ENCODE assay signal across 8 cellular contexts in the genomic region with DNA sequence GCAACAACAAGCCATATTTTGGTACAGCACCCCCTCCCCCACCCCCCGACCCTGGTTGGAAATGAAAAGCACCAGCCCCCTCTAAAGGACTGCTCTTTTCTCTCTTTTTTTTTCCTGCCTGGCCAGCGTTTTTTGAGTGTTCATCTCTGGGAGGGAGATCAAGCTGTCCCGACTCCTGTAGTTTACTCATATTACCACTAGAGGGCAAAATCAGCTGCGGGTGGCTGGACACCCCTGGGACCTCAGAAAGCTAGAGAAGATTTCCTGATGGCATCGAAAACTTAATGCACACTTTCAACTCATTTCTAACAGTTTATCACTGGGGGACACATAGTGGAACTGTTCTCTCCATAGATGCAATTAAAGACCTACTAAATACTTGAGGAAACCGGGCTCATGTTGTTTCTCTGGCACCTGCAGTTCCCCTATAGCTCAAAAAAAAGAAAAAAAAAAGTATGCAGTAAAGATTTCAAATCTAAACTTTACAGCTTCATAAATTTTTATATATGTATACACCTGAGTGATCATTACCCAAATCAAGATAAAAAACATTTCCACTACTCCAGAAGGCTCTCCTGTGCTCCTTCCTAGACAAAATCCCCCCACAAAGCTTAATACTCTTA. TPM values are rescaled to one million over a fixed set of nuclear protein-coding genes. Genes with fewer than 3 reads are reported as not detected.
DNase-seq lines count a peak whose midpoint lies in the region; ATAC-seq and TF ChIP-seq lines count a peak whose summit lies in the region.

No MANE protein-coding gene starts in this region.

- no peak overlapping the region for H3K23ac ChIP-seq in mesendoderm (ENCODE audit: low read length)

- DNase-seq in HFFc6 (peak; percentile 58), NCI-H748 (lab: John Stamatoyannopoulos, UW; ENCODE audit: unreplicated experiment) (peak; percentile 62), endodermal cell (peak; percentile 73), mesendoderm (peak; percentile 78)
- peak; percentile 61 for DNase-seq in activated CD8-positive, alpha-beta T cell treated with anti-CD3 and anti-CD28 coated beads for 36 hours
- DNase-seq in stimulated activated naive CD8-positive, alpha-beta T cell treated with anti-CD3 and anti-CD28 coated beads, Interleukin-15, amount 100 ng/mL, for 72 hours = peak; percentile 46 to 54

- H3K9ac ChIP-seq in endodermal cell (ENCODE audit: extremely low read depth, low read length, poor library complexity, severe bottlenecking) = no peak overlapping the region
- H3K9ac ChIP-seq in mesendoderm (ENCODE audit: low read length) = no peak overlapping the region

- no peaks in the 10 kb centered on the region for H3K79me2 ChIP-seq in mesendoderm (ENCODE audit: control insufficient read depth, insufficient read depth, low read length)

- no peak overlapping the region for H3K4me2 ChIP-seq in mesendoderm (ENCODE audit: low read length)

- H3K9me3 ChIP-seq in endodermal cell (ENCODE audit: control insufficient read depth, low read length) = no peaks in the 10 kb centered on the region

- no peak overlapping the region for H3K56ac ChIP-seq in mesendoderm (ENCODE audit: low read length)

- no peaks in the 10 kb centered on the region for H3K4me1 ChIP-seq in endodermal cell (ENCODE audit: control insufficient read depth, insufficient read depth, low read length)
- H3K4me1 ChIP-seq in mesendoderm (ENCODE audit: control insufficient read depth, low read depth, low read length) = no peaks in the 10 kb centered on the region

- no peak overlapping the region for H3K27ac ChIP-seq in C4-2B
- no peak overlapping the region for H3K27ac ChIP-seq in endodermal cell (ENCODE audit: low read depth, low read length)
- H3K27ac ChIP-seq in mesendoderm (ENCODE audit: low read depth, low read length) = no peak overlapping the region

- no peak overlapping the region for H2BK120ac ChIP-seq in mesendoderm (ENCODE audit: low read depth, low read length)

- H3K4me1 Mint-ChIP-seq in HFFc6 (ENCODE audit: low read depth) = peaks cover 17% of the 10 kb centered on the region
- peaks cover 3% of the 10 kb centered on the region for H3K4me1 Mint-ChIP-seq in activated CD8-positive, alpha-beta T cell treated with anti-CD3 and anti-CD28 coated beads for 36 hours (ENCODE audit: low read depth)
- peaks cover 9% of the 10 kb centered on the region for H3K4me1 Mint-ChIP-seq in endodermal cell
- peaks cover 6% of the 10 kb centered on the region for H3K4me1 Mint-ChIP-seq in stimulated activated naive CD8-positive, alpha-beta T cell treated with anti-CD3 and anti-CD28 coated beads, Interleukin-15, amount 100 ng/mL, for 72 hours

- H2BK5ac ChIP-seq in mesendoderm (ENCODE audit: low read length) = no peak overlapping the region

- no peak overlapping the region for H2AK5ac ChIP-seq in mesendoderm (ENCODE audit: low read length)

- CTCF ChIA-PET in activated CD8-positive, alpha-beta T cell treated with anti-CD3 and anti-CD28 coated beads for 36 hours (lab: Charles Lee) = interaction anchor here (0.6 to 11.3 kb wide), 67 partner anchors 11 to 902 kb away, joined by 3 to 339 read pairs (median 4); partner anchors contain the start of gene SCAND1

- no peak overlapping the region for H3K27ac Mint-ChIP-seq in HFFc6
- no peak overlapping the region for H3K27ac Mint-ChIP-seq in activated CD8-positive, alpha-beta T cell treated with anti-CD3 and anti-CD28 coated beads for 36 hours
- no peak overlapping the region for H3K27ac Mint-ChIP-seq in endodermal cell
- no peak overlapping the region for H3K27ac Mint-ChIP-seq in stimulated activated naive CD8-positive, alpha-beta T cell treated with anti-CD3 and anti-CD28 coated beads, Interleukin-15, amount 100 ng/mL, for 72 hours

- H3K4ac ChIP-seq in mesendoderm (ENCODE audit: low read depth, low read length) = no peak overlapping the region

- H3K9me3 Mint-ChIP-seq in HFFc6 (no peaks in the 10 kb centered on the region), endodermal cell (no peaks in the 10 kb centered on the region)
- H3K9me3 Mint-ChIP-seq in activated CD8-positive, alpha-beta T cell treated with anti-CD3 and anti-CD28 coated beads for 36 hours = no peaks in the 10 kb centered on the region
- no peaks in the 10 kb centered on the region for H3K9me3 Mint-ChIP-seq in stimulated activated naive CD8-positive, alpha-beta T cell treated with anti-CD3 and anti-CD28 coated beads, Interleukin-15, amount 100 ng/mL, for 72 hours

- H3K4me3 Mint-ChIP-seq in HFFc6 = no peak overlapping the region
- H3K4me3 Mint-ChIP-seq in activated CD8-positive, alpha-beta T cell treated with anti-CD3 and anti-CD28 coated beads for 36 hours = no peak overlapping the region
- H3K4me3 Mint-ChIP-seq in endodermal cell = no peak overlapping the region
- no peak overlapping the region for H3K4me3 Mint-ChIP-seq in stimulated activated naive CD8-positive, alpha-beta T cell treated with anti-CD3 and anti-CD28 coated beads, Interleukin-15, amount 100 ng/mL, for 72 hours

- H3K36me3 Mint-ChIP-seq in HFFc6 (ENCODE audit: low read depth) (no peaks in the 10 kb centered on the region), endodermal cell (ENCODE audit: low read depth) (no peaks in the 10 kb centered on the region)
- no peaks in the 10 kb centered on the region for H3K36me3 Mint-ChIP-seq in activated CD8-positive, alpha-beta T cell treated with anti-CD3 and anti-CD28 coated beads for 36 hours (ENCODE audit: low read depth)

- intact Hi-C loops in activated CD8-positive, alpha-beta T cell treated with anti-CD3 and anti-CD28 coated beads for 36 hours (cut with micrococcal nuclease) = no loop called here

- ATAC-seq in activated CD8-positive, alpha-beta T cell treated with anti-CD3 and anti-CD28 coated beads for 36 hours = peak; percentile 89
- peak; percentile 81 for ATAC-seq in stimulated activated naive CD8-positive, alpha-beta T cell treated with anti-CD3 and anti-CD28 coated beads, Interleukin-15, amount 100 ng/mL, for 72 hours
- no peak for ATAC-seq in HG03108 (IDR thresholded peaks at IDR 0.05; ENCODE audit: unreplicated experiment)

- 10 to 50% methylated on average over 2 to 6 of the region's 6 CpGs for WGBS in endodermal cell (ENCODE audit: insufficient coverage in 1 of 2, insufficient read length in 1 of 2), 2 experiments
- no CpG with 5 or more reads among the region's 6 CpGs for WGBS in mesendoderm (ENCODE audit: extremely low coverage, insufficient coverage, low lambda C conversion rate)

- H3K27me3 ChIP-seq in endodermal cell (ENCODE audit: control insufficient read depth, insufficient read depth, low read length, poor library complexity, severe bottlenecking) = peaks cover 7% of the 10 kb centered on the region
- H3K27me3 ChIP-seq in mesendoderm (ENCODE audit: insufficient read depth, low read length, poor library complexity) = no peaks in the 10 kb centered on the region

- no peak overlapping the region for H3K4me3 ChIP-seq in endodermal cell (ENCODE audit: low read length)
- no peak overlapping the region for H3K4me3 ChIP-seq in mesendoderm (ENCODE audit: low read length)

- H3K36me3 ChIP-seq in endodermal cell (ENCODE audit: control insufficient read depth, insufficient read depth, low read length) (no peaks in the 10 kb centered on the region), mesendoderm (ENCODE audit: control insufficient read depth, insufficient read depth, low read length) (no peaks in the 10 kb centered on the region)

- H3K27me3 Mint-ChIP-seq in HFFc6 (ENCODE audit: insufficient read depth) (no peaks in the 10 kb centered on the region), endodermal cell (ENCODE audit: insufficient read depth) (peaks cover 6% of the 10 kb centered on the region)
- peaks cover 2% of the 10 kb centered on the region for H3K27me3 Mint-ChIP-seq in activated CD8-positive, alpha-beta T cell treated with anti-CD3 and anti-CD28 coated beads for 36 hours
- H3K27me3 Mint-ChIP-seq in stimulated activated naive CD8-positive, alpha-beta T cell treated with anti-CD3 and anti-CD28 coated beads, Interleukin-15, amount 100 ng/mL, for 72 hours = peaks cover 6% of the 10 kb centered on the region

- H2BK15ac ChIP-seq in mesendoderm (replicated peaks; ENCODE audit: low read depth) = no peak overlapping the region

- no peak overlapping the region for H4K8ac ChIP-seq in mesendoderm (ENCODE audit: low read depth, low read length)

- H3K79me1 ChIP-seq in mesendoderm (ENCODE audit: low read length) = no peaks in the 10 kb centered on the region

- TF ChIP-seq CTCF in C4-2B (conservative IDR thresholded peaks at IDR 0.05) = peak; percentile 96
- TF ChIP-seq CTCF in HFFc6 (IDR thresholded peaks at IDR 0.05) = peak; percentile 91
- peak; percentile 77 for TF ChIP-seq CTCF in activated CD8-positive, alpha-beta T cell treated with anti-CD3 and anti-CD28 coated beads for 36 hours (IDR thresholded peaks at IDR 0.05)
- TF ChIP-seq CTCF in endodermal cell (conservative IDR thresholded peaks at IDR 0.05) = peak; percentile 87

- POLR2A ChIA-PET in activated CD8-positive, alpha-beta T cell treated with anti-CD3 and anti-CD28 coated beads for 36 hours (lab: Charles Lee) = no interaction called here

- H3K18ac ChIP-seq in mesendoderm (ENCODE audit: low read length) = no peak overlapping the region

- H4K5ac ChIP-seq in mesendoderm (ENCODE audit: low read length) = no peak overlapping the region

RNA-seq across cellular contexts. Expression of gene CNBD2, which starts 24.4 kb away (rescaled TPM):
- 1 to 10 TPM; 1.4 to 2.9 (median 2.3) TPM for total RNA-seq in HFFc6 (2021; fragmentation: NEBNext Ultra II Directional; extraction: Animal tissue kit (Norgen Biotek cat#: 25700))
- total RNA-seq in activated CD8-positive, alpha-beta T cell treated with anti-CD3 and anti-CD28 coated beads for 36 hours = 1 to 10 TPM; 4.9 to 6.1 TPM
- 1 to 10 TPM; 1.3 to 1.9 TPM for total RNA-seq in endodermal cell
- 2.4 TPM for polyA plus RNA-seq in endodermal cell (2013, experiment 1 of 2)
- polyA plus RNA-seq in endodermal cell (2013, experiment 2 of 2) = 4.2 TPM
- polyA plus RNA-seq in mesendoderm (2013, experiment 1 of 2) = 2.7 TPM
- 3.3 TPM for polyA plus RNA-seq in mesendoderm (2013, experiment 2 of 2)

RNA-seq across cellular contexts. Expression of gene SCAND1, which starts 38.5 kb away (rescaled TPM):
- 10 to 100 TPM; 76.7 to 97.0 (median 82.8) TPM for total RNA-seq in HFFc6 (2021; fragmentation: NEBNext Ultra II Directional; extraction: Animal tissue kit (Norgen Biotek cat#: 25700))
- 10 to 100 TPM; 46.4 to 49.2 TPM for total RNA-seq in activated CD8-positive, alpha-beta T cell treated with anti-CD3 and anti-CD28 coated beads for 36 hours
- 10 to 100 TPM; 56.3 to 59.5 TPM for total RNA-seq in endodermal cell
- 61.7 TPM for polyA plus RNA-seq in endodermal cell (2013, experiment 1 of 2)
- polyA plus RNA-seq in endodermal cell (2013, experiment 2 of 2) = 57.4 TPM
- 71.4 TPM for polyA plus RNA-seq in mesendoderm (2013, experiment 1 of 2)
- polyA plus RNA-seq in mesendoderm (2013, experiment 2 of 2) = 71.1 TPM
